ENCODE assay signal across 19 cellular contexts in genomic region chr1:150810958-150811676, GRCh38. TPM values are rescaled to one million over a fixed set of nuclear protein-coding genes. Genes with fewer than 3 reads are reported as not detected.
DNase-seq lines count a peak whose midpoint lies in the region; ATAC-seq and TF ChIP-seq lines count a peak whose summit lies in the region.
"Had no signal": no experiment of that assay in that cellular context is flagged by ENCODE, and none has a peak within 500 bp of the region (broad histone marks: within the 10 kb centered on the region; RNA-seq: fewer than 3 reads in every experiment).

No MANE protein-coding gene starts in this region.

- no peaks in the 10 kb centered on the region for H3K27me3 ChIP-seq in hepatocyte
- H3K27me3 ChIP-seq in transverse colon = no peaks in the 10 kb centered on the region
- H3K27me3 ChIP-seq: SJSA1 had no signal

- 31% methylated on average over 9 of the region's 9 CpGs for WGBS in hepatocyte (ENCODE audit: low lambda C conversion rate, missing lambda C conversion rate)
- 19 to 49% methylated on average over 4 to 9 of the region's 9 CpGs for WGBS in transverse colon (ENCODE audit: low coverage in 1 of 2), 2 donors

- H3K36me3 ChIP-seq in hepatocyte (replicated peaks; ENCODE audit: insufficient read depth, low read depth) (peaks cover 5% of the 10 kb centered on the region), transverse colon (peaks cover 0 to 46% (median 17%) of the 10 kb centered on the region in 4 donors)

- H3K4me3 ChIP-seq in hepatocyte (no peak overlapping the region), transverse colon (no peak overlapping the region)
- H3K4me3 ChIP-seq: GM12878, HAP-1, PC-9, SJSA1 had no signal

- H3K9me2 ChIP-seq in hepatocyte (replicated peaks; ENCODE audit: insufficient read depth) = no peaks in the 10 kb centered on the region

- DNase-seq in HEK293T (ENCODE audit: extremely low spot score) (peak; percentile 45), NCI-H526 (lab: John Stamatoyannopoulos, UW) (peak; percentile 90 to 91), hepatocyte (ENCODE audit: low spot score) (peak; percentile 23), transverse colon (no peak), NCI-H748 treated with DMSO at 0.1 percent for 48 hours (lab: John Stamatoyannopoulos, UW) (no peak)
- DNase-seq: Calu3, DND-41, GDM1, KG1, NCI-H1092, NCI-H1694 treated with DMSO at 0.1 percent for 48 hours, NCI-H446, NCI-H774, PC-9 had no signal

- H3K4me1 ChIP-seq in hepatocyte (ENCODE audit: insufficient read depth) (peaks cover 30% of the 10 kb centered on the region), transverse colon (peaks cover 0 to 47% (median 12%) of the 10 kb centered on the region in 4 donors)
- H3K4me1 ChIP-seq: HAP-1 had no signal

- no peaks in the 10 kb centered on the region for H4K20me1 ChIP-seq in hepatocyte (ENCODE audit: insufficient read depth, poor library complexity, severe bottlenecking)

- H3K27ac ChIP-seq in hepatocyte = peak overlapping the region; percentile 61
- peak overlapping the region in 3 of 4 donors; percentile 27 to 49 (median 42) for H3K27ac ChIP-seq in transverse colon
- H3K27ac ChIP-seq: PC-9, SJSA1 had no signal

- intact Hi-C loops in transverse colon (cut with DNase I; ENCODE audit: low total_unique reads) = no loop called here

- no peak overlapping the region for H2AFZ ChIP-seq in hepatocyte
- H2AFZ ChIP-seq: PC-9 had no signal

- no peak for TF ChIP-seq POLR2A in transverse colon (IDR thresholded peaks at IDR 0.05)

- no peak for TF ChIP-seq EP300 in transverse colon (IDR thresholded peaks at IDR 0.05; ENCODE audit: low read depth)

- TF ChIP-seq CTCF in hepatocyte (IDR thresholded peaks at IDR 0.05; ENCODE audit: poor library complexity) = no peak
- TF ChIP-seq CTCF in transverse colon (IDR thresholded peaks at IDR 0.05) = no peak

- POLR2A ChIA-PET in HEK293T (lab: Yijun Ruan, JAX) = interaction anchor here (1.6 kb wide), 1 partner anchor 182 kb away, joined by 4 read pairs; the partner anchor contains the start of gene ENSA

- no peak for ATAC-seq in HG02588 (IDR thresholded peaks at IDR 0.05; ENCODE audit: unreplicated experiment)
- no peak for ATAC-seq in HG03039 (IDR thresholded peaks at IDR 0.05; ENCODE audit: unreplicated experiment)
- ATAC-seq: GM12878 had no signal

- in situ Hi-C loops in transverse colon (cut with MboI; ENCODE audit: low pct_ligation_motif_present in 1 of 4, low pct_unique_long_range_greater_than_20kb in 1 of 4, low sequenced_read_pairs in 3 of 4) = loop anchor here in 1 of 4 donors (25.0 kb wide), 1 partner anchor 174 kb away; the partner anchor contains the start of gene ENSA

- CTCF ChIA-PET in HEK293T (lab: Yijun Ruan, JAX) = no interaction called here

- H3K9me3 ChIP-seq in hepatocyte (ENCODE audit: low read depth) (no peaks in the 10 kb centered on the region), transverse colon (no peaks in the 10 kb centered on the region)
- H3K9me3 ChIP-seq: HAP-1, SJSA1 had no signal

- peak overlapping the region; percentile 48 for H3K4me2 ChIP-seq in hepatocyte
- H3K4me2 ChIP-seq: PC-9 had no signal

- no peaks in the 10 kb centered on the region for H3K79me2 ChIP-seq in hepatocyte

TF ChIP-seq in HEK293T, 16 proteins besides CTCF, POLR2A, EP300 and RAD21:
- no peak; the same call in 1 of the 2 replicates for TF ChIP-seq LEF1 (IDR thresholded peaks at IDR 0.05; ENCODE audit: borderline replicate concordance)
- no peak for TF ChIP-seq ELF4 (IDR thresholded peaks at IDR 0.05)
- TF ChIP-seq PKNOX1 (IDR thresholded peaks at IDR 0.05) = peak; percentile 59

RNA-seq across cellular contexts. Expression of gene CTSK, which starts 3.1 kb away (rescaled TPM):
- 54.3 and 57.0 TPM in 2 replicates for total RNA-seq in hepatocyte
- polyA plus RNA-seq in hepatocyte = 26.6 and 37.3 TPM in 2 replicates
- 10 to 100 TPM; 13.3 to 53.2 (median 35.8) TPM for total RNA-seq in transverse colon

RNA-seq across cellular contexts. Expression of gene CTSS, which starts 45.5 kb away (rescaled TPM):
- total RNA-seq in hepatocyte (5.3 and 10.4 TPM in 2 replicates), transverse colon (100 to 1,000 TPM; 235 to 454 (median 330) TPM)
- polyA plus RNA-seq in hepatocyte = 4.4 and 5.2 TPM in 2 replicates

Comparison
In these comparisons a context has a peak if more than half of its experiments do, and no peak if none do; other contexts are left out.
1. DNase-seq: peak in HEK293T (single experiment), NCI-H526 (2 of 2) and hepatocyte (single experiment); none in transverse colon (single experiment) and NCI-H748 treated with DMSO at 0.1 percent for 48 hours (single experiment).
2. RNA of gene CTSS, which starts 45.5 kb away (total RNA-seq): 235 to 454 TPM in transverse colon; 5.3 to 10.4 TPM in hepatocyte; every median in the first group is over 10 times any median in the second.